1 cellular context compared by ENCODE assay signal in genomic region chr10:75461672-75462649, GRCh38.
TF ChIP-seq lines count a peak whose summit lies in the region.

No MANE protein-coding gene starts in this region.

TF ChIP-seq in H1, 55 proteins besides CTCF, POLR2A, EP300 and RAD21 (continued from another document):
- TF ChIP-seq CHD7 (IDR thresholded peaks at IDR 0.05; ENCODE audit: insufficient replicate concordance, low read length) (no peak), SIN3A (conservative IDR thresholded peaks at IDR 0.05 in 1 of 2, IDR thresholded peaks at IDR 0.05 in 1 of 2; ENCODE audit: low read depth in 1 of 2, low read length in 2 of 2) (no peak), GTF2F1 (IDR thresholded peaks at IDR 0.05; ENCODE audit: borderline replicate concordance, low read depth, low read length) (no peak), ASH2L (IDR thresholded peaks at IDR 0.05; ENCODE audit: low read length) (no peak), CBX8 (IDR thresholded peaks at IDR 0.05; ENCODE audit: borderline replicate concordance, low read depth, low read length) (no peak), RNF2 (IDR thresholded peaks at IDR 0.05; ENCODE audit: borderline replicate concordance, low read depth, low read length, missing control alignments, poor library complexity, severe bottlenecking) (no peak), SP2 (IDR thresholded peaks at IDR 0.05; ENCODE audit: low read length) (no peak), CEBPB (IDR thresholded peaks at IDR 0.05; ENCODE audit: low read depth, low read length) (no peak), ZNF274 (IDR thresholded peaks at IDR 0.05; ENCODE audit: borderline replicate concordance, extremely low read depth, low read length) (no peak), E2F6 (IDR thresholded peaks at IDR 0.05) (no peak), FOSL1 (IDR thresholded peaks at IDR 0.05; ENCODE audit: insufficient read depth, low read depth, low read length) (no peak), SUZ12 (IDR thresholded peaks at IDR 0.05; ENCODE audit: low read length) (no peak)
